17 cellular contexts compared by ENCODE assay signal in the genomic region with DNA sequence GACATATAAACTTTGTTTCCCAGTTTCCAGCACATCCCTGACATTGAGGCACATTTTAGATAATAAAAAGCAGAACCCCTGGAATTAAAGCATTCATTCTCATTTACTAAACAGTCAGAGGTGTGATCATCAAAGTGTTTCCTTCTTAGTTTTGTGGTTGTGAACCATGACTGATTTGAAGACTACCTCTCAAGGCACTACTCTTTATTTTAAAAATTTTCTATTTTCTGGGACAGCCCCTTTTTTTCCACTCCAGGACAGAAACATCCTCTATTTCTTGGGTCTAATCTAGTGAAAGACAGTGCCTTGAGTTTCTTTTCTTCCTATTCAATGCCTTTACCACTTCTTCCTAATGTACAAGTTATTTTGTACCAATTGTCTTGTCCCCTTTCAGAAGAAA. TPM values are rescaled to one million over a fixed set of nuclear protein-coding genes. Genes with fewer than 3 reads are reported as not detected.
DNase-seq lines count a peak whose midpoint lies in the region; ATAC-seq and TF ChIP-seq lines count a peak whose summit lies in the region.
"Had no signal": no experiment of that assay in that cellular context is flagged by ENCODE, and none has a peak within 500 bp of the region (broad histone marks: within the 10 kb centered on the region; RNA-seq: fewer than 3 reads in every experiment).

No MANE protein-coding gene starts in this region.

- intact Hi-C loops in activated CD8-positive, alpha-beta T cell treated with anti-CD3 and anti-CD28 coated beads for 36 hours (cut with micrococcal nuclease), result no loop called here

- peak; percentile 45 for ATAC-seq in activated CD8-positive, alpha-beta T cell treated with anti-CD3 and anti-CD28 coated beads for 36 hours
- no peak for ATAC-seq in activated CD8-positive, alpha-beta T cell treated with anti-CD3 and anti-CD28 coated beads, Interleukin-2, amount 10 ng/mL, durations not matched to agents 7 days and 5 days
- ATAC-seq in activated naive CD4-positive, alpha-beta T cell treated with anti-CD3 and anti-CD28 coated beads, Interleukin-2, amount 50 U/mL, for 72 hours, result peak; percentile 33 to 91
- ATAC-seq in activated T-helper 17 cell treated with anti-CD3 and anti-CD28 coated beads, Interleukin-2, amount 50 U/mL, for 72 hours (replicated peaks), result peak; percentile 68
- peak; percentile 85 for ATAC-seq in stimulated activated naive CD8-positive, alpha-beta T cell treated with anti-CD3 and anti-CD28 coated beads, Interleukin-15, amount 100 ng/mL, for 72 hours
- ATAC-seq: CD8-positive, alpha-beta T cell; GM23338 had no signal

- H3K4me1 Mint-ChIP-seq in activated CD8-positive, alpha-beta T cell treated with anti-CD3 and anti-CD28 coated beads for 36 hours (ENCODE audit: low read depth), result peaks cover 7% of the 10 kb centered on the region
- H3K4me1 Mint-ChIP-seq in activated CD8-positive, alpha-beta T cell treated with anti-CD3 and anti-CD28 coated beads, Interleukin-2, amount 10 ng/mL, durations not matched to agents 7 days and 5 days (ENCODE audit: low read depth), result no peaks in the 10 kb centered on the region
- no peaks in the 10 kb centered on the region for H3K4me1 Mint-ChIP-seq in activated naive CD4-positive, alpha-beta T cell treated with anti-CD3 and anti-CD28 coated beads, Interleukin-2, amount 10 ng/mL, durations not matched to agents 7 days and 5 days
- no peaks in the 10 kb centered on the region for H3K4me1 Mint-ChIP-seq in activated T-helper 17 cell treated with anti-CD3 and anti-CD28 coated beads, Interleukin-2, amount 50 U/mL, for 72 hours
- peaks cover 9% of the 10 kb centered on the region for H3K4me1 Mint-ChIP-seq in stimulated activated naive CD8-positive, alpha-beta T cell treated with anti-CD3 and anti-CD28 coated beads, Interleukin-15, amount 100 ng/mL, for 72 hours

- H3K9me3 Mint-ChIP-seq in activated CD8-positive, alpha-beta T cell treated with anti-CD3 and anti-CD28 coated beads for 36 hours, result no peaks in the 10 kb centered on the region
- H3K9me3 Mint-ChIP-seq in activated CD8-positive, alpha-beta T cell treated with anti-CD3 and anti-CD28 coated beads, Interleukin-2, amount 10 ng/mL, durations not matched to agents 7 days and 5 days (ENCODE audit: insufficient read depth), result no peaks in the 10 kb centered on the region
- no peaks in the 10 kb centered on the region for H3K9me3 Mint-ChIP-seq in activated naive CD4-positive, alpha-beta T cell treated with anti-CD3 and anti-CD28 coated beads, Interleukin-2, amount 50 U/mL, for 72 hours
- no peaks in the 10 kb centered on the region for H3K9me3 Mint-ChIP-seq in activated naive CD4-positive, alpha-beta T cell treated with anti-CD3 and anti-CD28 coated beads, Interleukin-2, amount 10 ng/mL, durations not matched to agents 7 days and 5 days
- H3K9me3 Mint-ChIP-seq in activated T-helper 17 cell treated with anti-CD3 and anti-CD28 coated beads, Interleukin-2, amount 50 U/mL, for 72 hours, result no peaks in the 10 kb centered on the region
- H3K9me3 Mint-ChIP-seq in stimulated activated naive CD8-positive, alpha-beta T cell treated with anti-CD3 and anti-CD28 coated beads, Interleukin-15, amount 100 ng/mL, for 72 hours, result no peaks in the 10 kb centered on the region
- H3K9me3 Mint-ChIP-seq: CD8-positive, alpha-beta T cell; GM23338 had no signal

- H3K36me3 Mint-ChIP-seq in activated CD8-positive, alpha-beta T cell treated with anti-CD3 and anti-CD28 coated beads for 36 hours (ENCODE audit: low read depth), result no peaks in the 10 kb centered on the region
- no peaks in the 10 kb centered on the region for H3K36me3 Mint-ChIP-seq in activated CD8-positive, alpha-beta T cell treated with anti-CD3 and anti-CD28 coated beads, Interleukin-2, amount 10 ng/mL, durations not matched to agents 7 days and 5 days (ENCODE audit: low read depth)
- H3K36me3 Mint-ChIP-seq in activated naive CD4-positive, alpha-beta T cell treated with anti-CD3 and anti-CD28 coated beads, Interleukin-2, amount 50 U/mL, for 72 hours, result no peaks in the 10 kb centered on the region
- no peaks in the 10 kb centered on the region for H3K36me3 Mint-ChIP-seq in activated naive CD4-positive, alpha-beta T cell treated with anti-CD3 and anti-CD28 coated beads, Interleukin-2, amount 10 ng/mL, durations not matched to agents 7 days and 5 days
- no peaks in the 10 kb centered on the region for H3K36me3 Mint-ChIP-seq in activated T-helper 17 cell treated with anti-CD3 and anti-CD28 coated beads, Interleukin-2, amount 50 U/mL, for 72 hours (ENCODE audit: low read depth)
- H3K36me3 Mint-ChIP-seq: CD8-positive, alpha-beta T cell had no signal

- TF ChIP-seq CTCF in activated CD8-positive, alpha-beta T cell treated with anti-CD3 and anti-CD28 coated beads for 36 hours (IDR thresholded peaks at IDR 0.05), result no peak

- no peak overlapping the region for H3K4me3 Mint-ChIP-seq in activated CD8-positive, alpha-beta T cell treated with anti-CD3 and anti-CD28 coated beads for 36 hours
- no peak overlapping the region for H3K4me3 Mint-ChIP-seq in activated CD8-positive, alpha-beta T cell treated with anti-CD3 and anti-CD28 coated beads, Interleukin-2, amount 10 ng/mL, durations not matched to agents 7 days and 5 days
- no peak overlapping the region for H3K4me3 Mint-ChIP-seq in activated naive CD4-positive, alpha-beta T cell treated with anti-CD3 and anti-CD28 coated beads, Interleukin-2, amount 10 ng/mL, durations not matched to agents 7 days and 5 days
- H3K4me3 Mint-ChIP-seq in activated T-helper 17 cell treated with anti-CD3 and anti-CD28 coated beads, Interleukin-2, amount 50 U/mL, for 72 hours, result no peak overlapping the region
- H3K4me3 Mint-ChIP-seq in stimulated activated naive CD8-positive, alpha-beta T cell treated with anti-CD3 and anti-CD28 coated beads, Interleukin-15, amount 100 ng/mL, for 72 hours, result peak overlapping the region in 1 of 2 donors; percentile 1
- H3K4me3 Mint-ChIP-seq: B cell; CD8-positive, alpha-beta T cell; GM23338 had no signal

- no peak for DNase-seq in activated CD8-positive, alpha-beta T cell treated with anti-CD3 and anti-CD28 coated beads for 36 hours
- DNase-seq in activated CD8-positive, alpha-beta T cell treated with anti-CD3 and anti-CD28 coated beads, Interleukin-2, amount 10 ng/mL, durations not matched to agents 7 days and 5 days, result no peak
- DNase-seq in activated naive CD4-positive, alpha-beta T cell treated with anti-CD3 and anti-CD28 coated beads, Interleukin-2, amount 50 U/mL, for 72 hours (ENCODE audit: low spot score in 2 of 2), result no peak
- DNase-seq in activated naive CD4-positive, alpha-beta T cell treated with anti-CD3 and anti-CD28 coated beads, Interleukin-2, amount 10 ng/mL, durations not matched to agents 7 days and 5 days, result no peak
- no peak for DNase-seq in stimulated activated naive CD8-positive, alpha-beta T cell treated with anti-CD3 and anti-CD28 coated beads, Interleukin-15, amount 100 ng/mL, for 72 hours
- DNase-seq in amniotic stem cell (lab: John Stamatoyannopoulos, UW), result no peak
- DNase-seq: 8988T; Calu3; CD8-positive, alpha-beta T cell; DMS79 treated with DMSO at 0.1 percent for 48 hours; GF-D8; HCEC 1CT had no signal

- peaks cover 38% of the 10 kb centered on the region for H3K27me3 Mint-ChIP-seq in activated CD8-positive, alpha-beta T cell treated with anti-CD3 and anti-CD28 coated beads for 36 hours
- peaks cover 36% of the 10 kb centered on the region for H3K27me3 Mint-ChIP-seq in activated CD8-positive, alpha-beta T cell treated with anti-CD3 and anti-CD28 coated beads, Interleukin-2, amount 10 ng/mL, durations not matched to agents 7 days and 5 days (ENCODE audit: low read depth)
- H3K27me3 Mint-ChIP-seq in activated naive CD4-positive, alpha-beta T cell treated with anti-CD3 and anti-CD28 coated beads, Interleukin-2, amount 10 ng/mL, durations not matched to agents 7 days and 5 days, result peaks cover 13% of the 10 kb centered on the region
- H3K27me3 Mint-ChIP-seq in activated T-helper 17 cell treated with anti-CD3 and anti-CD28 coated beads, Interleukin-2, amount 50 U/mL, for 72 hours, result peaks cover 43% of the 10 kb centered on the region
- peaks cover 49% of the 10 kb centered on the region for H3K27me3 Mint-ChIP-seq in stimulated activated naive CD8-positive, alpha-beta T cell treated with anti-CD3 and anti-CD28 coated beads, Interleukin-15, amount 100 ng/mL, for 72 hours

- POLR2A ChIA-PET in activated CD8-positive, alpha-beta T cell treated with anti-CD3 and anti-CD28 coated beads for 36 hours (lab: Charles Lee), result no interaction called here
- POLR2A ChIA-PET in activated CD8-positive, alpha-beta T cell treated with anti-CD3 and anti-CD28 coated beads, Interleukin-2, amount 10 ng/mL, durations not matched to agents 7 days and 5 days (lab: Charles Lee), result no interaction called here

- CTCF ChIA-PET in activated CD8-positive, alpha-beta T cell treated with anti-CD3 and anti-CD28 coated beads for 36 hours (lab: Charles Lee), result interaction anchor here (1.0 to 5.1 kb wide), 4 partner anchors 49 to 346 kb away, joined by 3 to 28 read pairs (median 13); no protein-coding TSS in a partner anchor
- CTCF ChIA-PET in activated CD8-positive, alpha-beta T cell treated with anti-CD3 and anti-CD28 coated beads, Interleukin-2, amount 10 ng/mL, durations not matched to agents 7 days and 5 days (lab: Charles Lee), result interaction anchor here (2.3 kb wide), 1 partner anchor 14 kb away, joined by 14 read pairs; no protein-coding TSS in a partner anchor
- CTCF ChIA-PET in activated naive CD4-positive, alpha-beta T cell treated with anti-CD3 and anti-CD28 coated beads, Interleukin-2, amount 10 ng/mL, durations not matched to agents 7 days and 5 days (lab: Charles Lee), result interaction anchor here (0.6 to 1.4 kb wide), 2 partner anchors 32 to 345 kb away, joined by 3 to 4 read pairs; no protein-coding TSS in a partner anchor

- no peak overlapping the region for H3K27ac Mint-ChIP-seq in activated CD8-positive, alpha-beta T cell treated with anti-CD3 and anti-CD28 coated beads for 36 hours
- H3K27ac Mint-ChIP-seq in activated CD8-positive, alpha-beta T cell treated with anti-CD3 and anti-CD28 coated beads, Interleukin-2, amount 10 ng/mL, durations not matched to agents 7 days and 5 days, result no peak overlapping the region
- no peak overlapping the region for H3K27ac Mint-ChIP-seq in activated naive CD4-positive, alpha-beta T cell treated with anti-CD3 and anti-CD28 coated beads, Interleukin-2, amount 50 U/mL, for 72 hours
- no peak overlapping the region for H3K27ac Mint-ChIP-seq in activated naive CD4-positive, alpha-beta T cell treated with anti-CD3 and anti-CD28 coated beads, Interleukin-2, amount 10 ng/mL, durations not matched to agents 7 days and 5 days
- H3K27ac Mint-ChIP-seq in activated T-helper 17 cell treated with anti-CD3 and anti-CD28 coated beads, Interleukin-2, amount 50 U/mL, for 72 hours, result no peak overlapping the region
- no peak overlapping the region for H3K27ac Mint-ChIP-seq in stimulated activated naive CD8-positive, alpha-beta T cell treated with anti-CD3 and anti-CD28 coated beads, Interleukin-15, amount 100 ng/mL, for 72 hours
- H3K27ac Mint-ChIP-seq: B cell; CD8-positive, alpha-beta T cell; GM23338 had no signal

RNA-seq across cellular contexts. Expression of gene SST, which starts 5.2 kb away (rescaled TPM):
- total RNA-seq in activated CD8-positive, alpha-beta T cell treated with anti-CD3 and anti-CD28 coated beads for 36 hours, result not detected
- not detected for total RNA-seq in activated CD8-positive, alpha-beta T cell treated with anti-CD3 and anti-CD28 coated beads, Interleukin-2, amount 10 ng/mL, durations not matched to agents 7 days and 5 days
- not detected for total RNA-seq in activated naive CD4-positive, alpha-beta T cell treated with anti-CD3 and anti-CD28 coated beads, Interleukin-2, amount 50 U/mL, for 72 hours
- not detected for total RNA-seq in activated T-helper 17 cell treated with anti-CD3 and anti-CD28 coated beads, Interleukin-2, amount 50 U/mL, for 72 hours
- total RNA-seq: A673; B cell; Calu3; CD8-positive, alpha-beta T cell; GM23338; HT-29 had no signal

RNA-seq across cellular contexts. Expression of gene RTP2, which starts 37.3 kb away (rescaled TPM):
- not detected for total RNA-seq in activated CD8-positive, alpha-beta T cell treated with anti-CD3 and anti-CD28 coated beads for 36 hours
- not detected for total RNA-seq in activated CD8-positive, alpha-beta T cell treated with anti-CD3 and anti-CD28 coated beads, Interleukin-2, amount 10 ng/mL, durations not matched to agents 7 days and 5 days
- not detected for total RNA-seq in activated naive CD4-positive, alpha-beta T cell treated with anti-CD3 and anti-CD28 coated beads, Interleukin-2, amount 50 U/mL, for 72 hours
- not detected for total RNA-seq in activated T-helper 17 cell treated with anti-CD3 and anti-CD28 coated beads, Interleukin-2, amount 50 U/mL, for 72 hours
- total RNA-seq: A673; B cell; Calu3; CD8-positive, alpha-beta T cell; GM23338; HT-29 had no signal
